ENCODE assay signal across 15 cellular contexts in genomic region chr19:8269724-8270123, GRCh38. TPM values are rescaled to one million over a fixed set of nuclear protein-coding genes. Genes with fewer than 3 reads are reported as not detected.
DNase-seq lines count a peak whose midpoint lies in the region; ATAC-seq and TF ChIP-seq lines count a peak whose summit lies in the region.
"Had no signal": no experiment of that assay in that cellular context is flagged by ENCODE, and none has a peak within 500 bp of the region (broad histone marks: within the 10 kb centered on the region; RNA-seq: fewer than 3 reads in every experiment).

No MANE protein-coding gene starts in this region.

- H3K4me1 ChIP-seq in lower lobe of right lung = peaks cover 9% of the 10 kb centered on the region

- no peaks in the 10 kb centered on the region for H3K9me3 Mint-ChIP-seq in stimulated activated naive CD8-positive, alpha-beta T cell treated with anti-CD3 and anti-CD28 coated beads, Interleukin-15, Interleukin-2, amounts not matched to agents 100 ng/mL and 50 ng/mL, for 24 hours
- no peaks in the 10 kb centered on the region for H3K9me3 Mint-ChIP-seq in activated CD4-positive, alpha-beta memory T cell treated with anti-CD3 and anti-CD28 coated beads, Interleukin-2, amount 10 ng/mL, durations not matched to agents 7 days and 5 days
- H3K9me3 Mint-ChIP-seq in type B pancreatic cell = no peaks in the 10 kb centered on the region

- no peak for ATAC-seq in stimulated activated naive CD8-positive, alpha-beta T cell treated with anti-CD3 and anti-CD28 coated beads, Interleukin-15, Interleukin-2, amounts not matched to agents 100 U/mL and 50 U/mL, for 24 hours
- ATAC-seq in lower lobe of right lung (no peak), HG03175 (IDR thresholded peaks at IDR 0.05; ENCODE audit: unreplicated experiment) (no peak)

- H3K27ac ChIP-seq in lower lobe of right lung = peak overlapping the region; percentile 72
- H3K27ac ChIP-seq: brain microvascular endothelial cell had no signal

- DNase-seq in stimulated activated naive CD8-positive, alpha-beta T cell treated with anti-CD3 and anti-CD28 coated beads, Interleukin-15, Interleukin-2, amounts not matched to agents 100 U/mL and 50 U/mL, for 24 hours = no peak
- DNase-seq in activated CD4-positive, alpha-beta memory T cell treated with anti-CD3 and anti-CD28 coated beads, Interleukin-2, amount 10 ng/mL, durations not matched to agents 7 days and 5 days = no peak
- no peak for DNase-seq in lower lobe of right lung
- DNase-seq in type B pancreatic cell (ENCODE audit: extremely low spot score, unreplicated experiment) = no peak
- DNase-seq in GM19240 (ENCODE audit: insufficient read length, low spot score) = no peak
- DNase-seq in MG63 = no peak
- DNase-seq: brain microvascular endothelial cell; GF-D8; Kasumi-1; left lung; stimulated activated CD4-positive, alpha-beta T cell treated with anti-CD3 and anti-CD28 coated beads, Interleukin-1b, Interleukin-23, amount 100 ng/mL, for 48 hours had no signal

- CTCF ChIA-PET in activated CD4-positive, alpha-beta memory T cell treated with anti-CD3 and anti-CD28 coated beads, Interleukin-2, amount 10 ng/mL, durations not matched to agents 7 days and 5 days (lab: Charles Lee) = interaction anchor here (0.6 to 3.0 kb wide), 6 partner anchors 51 to 325 kb away, joined by 3 to 14 read pairs (median 3); partner anchors contain the start of genes NDUFA7 and RPS28

- no peaks in the 10 kb centered on the region for H3K36me3 ChIP-seq in lower lobe of right lung
- H3K36me3 ChIP-seq in MG63 = no peaks in the 10 kb centered on the region
- H3K36me3 ChIP-seq: brain microvascular endothelial cell, left lung, stomach had no signal

- H3K4me3 ChIP-seq in lower lobe of right lung (no peak overlapping the region), MG63 (no peak overlapping the region)

- TF ChIP-seq CTCF in lower lobe of right lung (IDR thresholded peaks at IDR 0.05) (no peak), type B pancreatic cell (conservative IDR thresholded peaks at IDR 0.05) (no peak)

- peaks cover 23% of the 10 kb centered on the region for H3K4me1 Mint-ChIP-seq in stimulated activated naive CD8-positive, alpha-beta T cell treated with anti-CD3 and anti-CD28 coated beads, Interleukin-15, Interleukin-2, amounts not matched to agents 100 ng/mL and 50 ng/mL, for 24 hours (ENCODE audit: low read depth)
- peaks cover 19% of the 10 kb centered on the region for H3K4me1 Mint-ChIP-seq in activated CD4-positive, alpha-beta memory T cell treated with anti-CD3 and anti-CD28 coated beads, Interleukin-2, amount 10 ng/mL, durations not matched to agents 7 days and 5 days
- H3K4me1 Mint-ChIP-seq in type B pancreatic cell (ENCODE audit: unreplicated experiment) = peaks cover 5% of the 10 kb centered on the region

- no peaks in the 10 kb centered on the region for H3K36me3 Mint-ChIP-seq in stimulated activated naive CD8-positive, alpha-beta T cell treated with anti-CD3 and anti-CD28 coated beads, Interleukin-15, Interleukin-2, amounts not matched to agents 100 ng/mL and 50 ng/mL, for 24 hours (ENCODE audit: low read depth)
- no peaks in the 10 kb centered on the region for H3K36me3 Mint-ChIP-seq in activated CD4-positive, alpha-beta memory T cell treated with anti-CD3 and anti-CD28 coated beads, Interleukin-2, amount 10 ng/mL, durations not matched to agents 7 days and 5 days (ENCODE audit: low read depth)
- H3K36me3 Mint-ChIP-seq in type B pancreatic cell = no peaks in the 10 kb centered on the region

- no peaks in the 10 kb centered on the region for H3K9me3 ChIP-seq in lower lobe of right lung
- no peaks in the 10 kb centered on the region for H3K9me3 ChIP-seq in MG63
- H3K9me3 ChIP-seq: left lung, stomach had no signal

- intact Hi-C loops in lower lobe of right lung (cut with DNase I) = no loop called here

- H3K27ac Mint-ChIP-seq in stimulated activated naive CD8-positive, alpha-beta T cell treated with anti-CD3 and anti-CD28 coated beads, Interleukin-15, Interleukin-2, amounts not matched to agents 100 ng/mL and 50 ng/mL, for 24 hours = peak overlapping the region; percentile 91
- peak overlapping the region; percentile 81 for H3K27ac Mint-ChIP-seq in activated CD4-positive, alpha-beta memory T cell treated with anti-CD3 and anti-CD28 coated beads, Interleukin-2, amount 10 ng/mL, durations not matched to agents 7 days and 5 days
- H3K27ac Mint-ChIP-seq in type B pancreatic cell = peak overlapping the region; percentile 29
- H3K27ac Mint-ChIP-seq: progenitor cell of endocrine pancreas had no signal

- no peaks in the 10 kb centered on the region for H3K27me3 Mint-ChIP-seq in stimulated activated naive CD8-positive, alpha-beta T cell treated with anti-CD3 and anti-CD28 coated beads, Interleukin-15, Interleukin-2, amounts not matched to agents 100 ng/mL and 50 ng/mL, for 24 hours
- no peaks in the 10 kb centered on the region for H3K27me3 Mint-ChIP-seq in activated CD4-positive, alpha-beta memory T cell treated with anti-CD3 and anti-CD28 coated beads, Interleukin-2, amount 10 ng/mL, durations not matched to agents 7 days and 5 days
- no peaks in the 10 kb centered on the region for H3K27me3 Mint-ChIP-seq in type B pancreatic cell

- POLR2A ChIA-PET in activated CD4-positive, alpha-beta memory T cell treated with anti-CD3 and anti-CD28 coated beads, Interleukin-2, amount 10 ng/mL, durations not matched to agents 7 days and 5 days (lab: Charles Lee) = interaction anchor here (1.6 to 2.0 kb wide), 2 partner anchors 38 to 52 kb away, joined by 4 read pairs; partner anchors contain the start of genes CD320, NDUFA7 and RPS28

- no peaks in the 10 kb centered on the region for H3K27me3 ChIP-seq in lower lobe of right lung (ENCODE audit: low read depth)
- H3K27me3 ChIP-seq in MG63 = peaks cover 9% of the 10 kb centered on the region
- H3K27me3 ChIP-seq: brain microvascular endothelial cell, stomach had no signal

- H3K4me3 Mint-ChIP-seq in stimulated activated naive CD8-positive, alpha-beta T cell treated with anti-CD3 and anti-CD28 coated beads, Interleukin-15, Interleukin-2, amounts not matched to agents 100 ng/mL and 50 ng/mL, for 24 hours = peak overlapping the region; percentile 86
- peak overlapping the region; percentile 87 for H3K4me3 Mint-ChIP-seq in activated CD4-positive, alpha-beta memory T cell treated with anti-CD3 and anti-CD28 coated beads, Interleukin-2, amount 10 ng/mL, durations not matched to agents 7 days and 5 days
- peak overlapping the region; percentile 74 for H3K4me3 Mint-ChIP-seq in type B pancreatic cell

RNA-seq across cellular contexts. Expression of gene CD320, which starts 38.4 kb away (rescaled TPM):
- 10 to 100 TPM; 37.7 to 40.4 TPM for total RNA-seq in activated CD4-positive, alpha-beta memory T cell treated with anti-CD3 and anti-CD28 coated beads, Interleukin-2, amount 10 ng/mL, durations not matched to agents 7 days and 5 days
- total RNA-seq in lower lobe of right lung = 31.0 TPM
- 22.7 and 52.3 TPM in 2 replicates for total RNA-seq in type B pancreatic cell (ENCODE audit: low replicate concordance)
- 99.8 and 129 TPM in 2 replicates for total RNA-seq in MG63 (2014; rRNA removed; shearing (Covaris generic); ENCODE audit: low replicate concordance)

RNA-seq across cellular contexts. Expression of gene NDUFA7, which starts 51.5 kb away (rescaled TPM):
- total RNA-seq in activated CD4-positive, alpha-beta memory T cell treated with anti-CD3 and anti-CD28 coated beads, Interleukin-2, amount 10 ng/mL, durations not matched to agents 7 days and 5 days = 10 to 100 TPM; 67.1 to 67.3 TPM
- total RNA-seq in lower lobe of right lung = 41.9 TPM
- total RNA-seq in type B pancreatic cell (ENCODE audit: low replicate concordance) = 46.8 and 52.5 TPM in 2 replicates
- total RNA-seq in MG63 (2014; rRNA removed; shearing (Covaris generic); ENCODE audit: low replicate concordance) = 10.3 and 40.1 TPM in 2 replicates

RNA-seq across cellular contexts. Expression of gene RPS28, which starts 51.6 kb away (rescaled TPM):
- total RNA-seq in activated CD4-positive, alpha-beta memory T cell treated with anti-CD3 and anti-CD28 coated beads, Interleukin-2, amount 10 ng/mL, durations not matched to agents 7 days and 5 days = 1,000 to 10,000 TPM; 1,605 to 1,659 TPM
- total RNA-seq in lower lobe of right lung (1,461 TPM), type B pancreatic cell (ENCODE audit: low replicate concordance) (1,715 and 2,131 TPM in 2 replicates)
- 1,599 and 3,607 TPM in 2 replicates for total RNA-seq in MG63 (2014; rRNA removed; shearing (Covaris generic); ENCODE audit: low replicate concordance)

Comparison
In these comparisons a context has a peak if more than half of its experiments do, and no peak if none do; other contexts are left out.
1. H3K27ac Mint-ChIP-seq: peak in every context shown above with its lines; median percentile 91 in stimulated activated naive CD8-positive, alpha-beta T cell treated with anti-CD3 and anti-CD28 coated beads, Interleukin-15, Interleukin-2, amounts not matched to agents 100 ng/mL and 50 ng/mL, for 24 hours; 81 in activated CD4-positive, alpha-beta memory T cell treated with anti-CD3 and anti-CD28 coated beads, Interleukin-2, amount 10 ng/mL, durations not matched to agents 7 days and 5 days; 29 in type B pancreatic cell.